ENCODE assay signal across 1 cellular context in genomic region chr19:48646192-48646911, GRCh38.
TF ChIP-seq lines count a peak whose summit lies in the region.

No MANE protein-coding gene starts in this region.

TF ChIP-seq in HepG2, 621 proteins besides CTCF, POLR2A, EP300 and RAD21 (continued from another document and continues in another):
- TF ChIP-seq TFDP2 (CRISPR knock-in tag; IDR thresholded peaks at IDR 0.05): no peak; the same call in 1 of the 2 replicates
- no peak for TF ChIP-seq MAFG (CRISPR knock-in tag; IDR thresholded peaks at IDR 0.05)
- TF ChIP-seq LRRFIP1 (CRISPR knock-in tag; conservative IDR thresholded peaks at IDR 0.05): no peak
- no peak for TF ChIP-seq FOXK2 (IDR thresholded peaks at IDR 0.05)
- TF ChIP-seq ZBTB40 (IDR thresholded peaks at IDR 0.05): no peak
- no peak for TF ChIP-seq ZBTB40 (CRISPR knock-in tag; IDR thresholded peaks at IDR 0.05)
- TF ChIP-seq PREB (CRISPR knock-in tag; IDR thresholded peaks at IDR 0.05): no peak
- no peak for TF ChIP-seq PBX2 (CRISPR knock-in tag; IDR thresholded peaks at IDR 0.05)
- no peak for TF ChIP-seq RNF219 (CRISPR knock-in tag; IDR thresholded peaks at IDR 0.05)
- TF ChIP-seq NFKB2 (CRISPR knock-in tag; IDR thresholded peaks at IDR 0.05; ENCODE audit: borderline replicate concordance): no peak
- TF ChIP-seq ZNF678 (CRISPR knock-in tag; IDR thresholded peaks at IDR 0.05): no peak
- no peak for TF ChIP-seq DNMT1 (CRISPR knock-in tag; IDR thresholded peaks at IDR 0.05)
- TF ChIP-seq ZNF432 (CRISPR knock-in tag; IDR thresholded peaks at IDR 0.05; ENCODE audit: borderline replicate concordance): no peak
- TF ChIP-seq FOXA3 (CRISPR knock-in tag; IDR thresholded peaks at IDR 0.05): no peak
- no peak for TF ChIP-seq ZNF850 (CRISPR knock-in tag; conservative IDR thresholded peaks at IDR 0.05)
- TF ChIP-seq ZNF615 (CRISPR knock-in tag; IDR thresholded peaks at IDR 0.05; ENCODE audit: borderline replicate concordance): no peak
- no peak for TF ChIP-seq ZMYM3 (CRISPR knock-in tag; IDR thresholded peaks at IDR 0.05)
- no peak for TF ChIP-seq HOXA9 (CRISPR knock-in tag; IDR thresholded peaks at IDR 0.05; ENCODE audit: borderline replicate concordance)
- TF ChIP-seq DRAP1 (CRISPR knock-in tag; IDR thresholded peaks at IDR 0.05): no peak
- no peak for TF ChIP-seq ATF3 (CRISPR knock-in tag; IDR thresholded peaks at IDR 0.05)
- peak; percentile 32; the same call in 1 of the 2 replicates for TF ChIP-seq CBX5 (CRISPR knock-in tag; IDR thresholded peaks at IDR 0.05; ENCODE audit: borderline replicate concordance)
- TF ChIP-seq ZNF274 (CRISPR knock-in tag; IDR thresholded peaks at IDR 0.05): 0 out of 2 replicates have a peak, but pooled peaks have one; percentile 37
- no peak for TF ChIP-seq YEATS2 (CRISPR knock-in tag; IDR thresholded peaks at IDR 0.05; ENCODE audit: borderline replicate concordance)
- no peak for TF ChIP-seq RBM22 (optimal IDR thresholded peaks at IDR 0.05; ENCODE audit: low read length)
- no peak for TF ChIP-seq ZBTB20 (CRISPR knock-in tag; IDR thresholded peaks at IDR 0.05; ENCODE audit: borderline replicate concordance, low read depth)
- TF ChIP-seq TBX2 (CRISPR knock-in tag; IDR thresholded peaks at IDR 0.05; ENCODE audit: borderline replicate concordance): no peak
- no peak for TF ChIP-seq ZFY (CRISPR knock-in tag; IDR thresholded peaks at IDR 0.05)
- TF ChIP-seq ZNF138 (CRISPR knock-in tag; IDR thresholded peaks at IDR 0.05; ENCODE audit: low read depth): no peak
- TF ChIP-seq LBX2 (CRISPR knock-in tag; IDR thresholded peaks at IDR 0.05; ENCODE audit: borderline replicate concordance): no peak
- no peak for TF ChIP-seq ZNF839 (CRISPR knock-in tag; IDR thresholded peaks at IDR 0.05; ENCODE audit: borderline replicate concordance)
- no peak for TF ChIP-seq ZBTB42 (CRISPR knock-in tag; IDR thresholded peaks at IDR 0.05)
- no peak for TF ChIP-seq ZNF552 (CRISPR knock-in tag; IDR thresholded peaks at IDR 0.05; ENCODE audit: borderline replicate concordance)
- no peak for TF ChIP-seq MTERF4 (CRISPR knock-in tag; IDR thresholded peaks at IDR 0.05)
- TF ChIP-seq POGZ (CRISPR knock-in tag; IDR thresholded peaks at IDR 0.05): 0 out of 2 replicates have a peak, but pooled peaks have one; percentile 21
- TF ChIP-seq FOXP1 (IDR thresholded peaks at IDR 0.05): no peak
- no peak for TF ChIP-seq FOXP1 (CRISPR knock-in tag; IDR thresholded peaks at IDR 0.05)
- TF ChIP-seq MAX (IDR thresholded peaks at IDR 0.05): peak; percentile 69
- TF ChIP-seq ARNTL (CRISPR knock-in tag; IDR thresholded peaks at IDR 0.05): peak; percentile 82
- TF ChIP-seq ZNF12 (CRISPR knock-in tag; IDR thresholded peaks at IDR 0.05): no peak
